Comparison of ENCODE assay signal across 32 cellular contexts in the genomic region with DNA sequence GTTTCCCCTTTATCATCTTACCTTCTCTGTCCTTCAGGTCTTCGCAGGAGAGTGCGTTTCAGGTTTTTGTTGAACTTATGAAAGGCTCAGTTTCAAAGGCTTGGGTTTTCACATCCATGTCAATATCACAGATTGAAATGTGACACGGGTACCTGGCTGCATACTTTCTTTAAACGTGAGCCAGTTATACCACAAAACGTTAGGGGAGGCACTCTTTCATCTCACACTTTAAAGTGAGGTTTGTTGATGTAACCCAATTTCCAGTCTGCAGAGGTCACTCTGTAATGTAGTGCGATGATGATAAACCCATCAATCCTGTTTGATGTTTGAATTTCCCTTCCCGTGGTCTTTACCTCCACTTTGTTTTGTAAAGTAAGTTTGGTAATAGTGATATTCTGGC.
"Had no signal": no experiment of that assay in that cellular context is flagged by ENCODE, and none has a peak within 500 bp of the region (broad histone marks: within the 10 kb centered on the region; RNA-seq: fewer than 3 reads in every experiment).

No MANE protein-coding gene starts in this region.

- H3K4me3 Mint-ChIP-seq: activated B cell treated with CpG ODN at 0.5 μM for 24 hours; activated CD4-positive, alpha-beta memory T cell treated with anti-CD3 and anti-CD28 coated beads for 36 hours; activated CD4-positive, alpha-beta T cell treated with anti-CD3 and anti-CD28 coated beads, Interleukin-2, amount 10 ng/mL, durations not matched to agents 7 days and 5 days; activated CD8-positive, alpha-beta T cell treated with anti-CD3 and anti-CD28 coated beads for 36 hours; activated naive CD4-positive, alpha-beta T cell treated with anti-CD3 and anti-CD28 coated beads for 36 hours; activated naive CD8-positive, alpha-beta T cell treated with anti-CD3 and anti-CD28 coated beads for 36 hours; activated T-cell treated with anti-CD3 and anti-CD28 coated beads, Interleukin-2, amount 50 U/mL, for 4 hours; activated T-cell treated with anti-CD3 and anti-CD28 coated beads, Interleukin-2, amount 50 U/mL, for 72 hours; activated T-helper 1 cell treated with anti-CD3 and anti-CD28 coated beads, Interleukin-12 subunit alpha, Interleukin-12 subunit beta, Interleukin-2, Interleukin-4 antibody, amounts not matched to agents 30 ng/mL and 10 ng/mL and 1 ng/mL, durations not matched to agents 14 hours and 24 hours and 36 hours; activated T-helper 17 cell treated with anti-CD3 and anti-CD28 coated beads, Interleukin-2, amount 50 U/mL, for 72 hours; T-helper 1 cell treated with Interleukin-12 subunit alpha and Interleukin-12 subunit beta and Interleukin-4 antibody, amounts not matched to agents 30 μg/mL and 1 μg/mL, for 36 hours; T-helper 2 cell treated with Interferon-gamma antibody and Interleukin-4, amounts not matched to agents 5 μg/mL and 100 μg/mL, for 36 hours had no signal

- H3K36me3 Mint-ChIP-seq: activated CD4-positive, alpha-beta memory T cell treated with anti-CD3 and anti-CD28 coated beads for 36 hours; activated naive CD4-positive, alpha-beta T cell treated with anti-CD3 and anti-CD28 coated beads, Interleukin-2, amount 50 U/mL, for 72 hours; activated naive CD8-positive, alpha-beta T cell treated with anti-CD3 and anti-CD28 coated beads for 36 hours had no signal

- H3K27me3 Mint-ChIP-seq: activated CD4-positive, alpha-beta memory T cell treated with anti-CD3 and anti-CD28 coated beads for 36 hours; activated T-helper 17 cell treated with anti-CD3 and anti-CD28 coated beads, Interleukin-2, amount 50 U/mL, for 72 hours had no signal

- H3K4me3 ChIP-seq: adrenal gland, body of pancreas, breast epithelium had no signal

- ATAC-seq: activated CD8-positive, alpha-beta T cell treated with anti-CD3 and anti-CD28 coated beads for 36 hours; activated naive CD4-positive, alpha-beta T cell treated with anti-CD3 and anti-CD28 coated beads, Interleukin-2, amount 50 U/mL, for 72 hours; activated T-cell treated with anti-CD3 and anti-CD28 coated beads, Interleukin-2, amount 50 U/mL, for 4 hours; activated T-cell treated with anti-CD3 and anti-CD28 coated beads, Interleukin-2, amount 50 U/mL, for 72 hours; activated T-helper 17 cell treated with anti-CD3 and anti-CD28 coated beads, Interleukin-2, amount 50 U/mL, for 72 hours; body of pancreas had no signal

- H3K4me1 Mint-ChIP-seq: activated B cell treated with CpG ODN at 0.5 μM for 24 hours; activated T-helper 17 cell treated with anti-CD3 and anti-CD28 coated beads, Interleukin-2, amount 50 U/mL, for 72 hours had no signal

- H3K27ac Mint-ChIP-seq: activated B cell treated with CpG ODN at 0.5 μM for 24 hours; activated CD4-positive, alpha-beta memory T cell treated with anti-CD3 and anti-CD28 coated beads for 36 hours; activated CD4-positive, alpha-beta T cell treated with anti-CD3 and anti-CD28 coated beads, Interleukin-2, amount 10 ng/mL, durations not matched to agents 7 days and 5 days; activated CD8-positive, alpha-beta T cell treated with anti-CD3 and anti-CD28 coated beads for 36 hours; activated naive CD4-positive, alpha-beta T cell treated with anti-CD3 and anti-CD28 coated beads for 36 hours; activated naive CD4-positive, alpha-beta T cell treated with anti-CD3 and anti-CD28 coated beads, Interleukin-2, amount 50 U/mL, for 72 hours; activated naive CD8-positive, alpha-beta T cell treated with anti-CD3 and anti-CD28 coated beads for 36 hours; activated T-cell treated with anti-CD3 and anti-CD28 coated beads, Interleukin-2, amount 50 U/mL, for 72 hours; activated T-helper 1 cell treated with anti-CD3 and anti-CD28 coated beads, Interleukin-12 subunit alpha, Interleukin-12 subunit beta, Interleukin-2, Interleukin-4 antibody, amounts not matched to agents 30 ng/mL and 10 ng/mL and 1 ng/mL, durations not matched to agents 14 hours and 24 hours and 36 hours; activated T-helper 17 cell treated with anti-CD3 and anti-CD28 coated beads, Interleukin-2, amount 50 U/mL, for 72 hours; T-helper 1 cell treated with Interleukin-12 subunit alpha and Interleukin-12 subunit beta and Interleukin-4 antibody, amounts not matched to agents 30 μg/mL and 1 μg/mL, for 36 hours; T-helper 2 cell treated with Interferon-gamma antibody and Interleukin-4, amounts not matched to agents 5 μg/mL and 100 μg/mL, for 36 hours had no signal

- H3K9me3 Mint-ChIP-seq: activated B cell treated with CpG ODN at 0.5 μM for 24 hours; activated CD4-positive, alpha-beta T cell treated with anti-CD3 and anti-CD28 coated beads, Interleukin-2, amount 10 ng/mL, durations not matched to agents 7 days and 5 days; activated CD8-positive, alpha-beta T cell treated with anti-CD3 and anti-CD28 coated beads for 36 hours; activated naive CD4-positive, alpha-beta T cell treated with anti-CD3 and anti-CD28 coated beads for 36 hours; activated naive CD4-positive, alpha-beta T cell treated with anti-CD3 and anti-CD28 coated beads, Interleukin-2, amount 50 U/mL, for 72 hours; activated naive CD8-positive, alpha-beta T cell treated with anti-CD3 and anti-CD28 coated beads for 36 hours; activated T-cell treated with anti-CD3 and anti-CD28 coated beads, Interleukin-2, amount 50 U/mL, for 4 hours; activated T-helper 1 cell treated with anti-CD3 and anti-CD28 coated beads, Interleukin-12 subunit alpha, Interleukin-12 subunit beta, Interleukin-2, Interleukin-4 antibody, amounts not matched to agents 30 ng/mL and 10 ng/mL and 1 ng/mL, durations not matched to agents 14 hours and 24 hours and 36 hours; T-helper 1 cell treated with Interleukin-12 subunit alpha and Interleukin-12 subunit beta and Interleukin-4 antibody, amounts not matched to agents 30 μg/mL and 1 μg/mL, for 36 hours; T-helper 2 cell treated with Interferon-gamma antibody and Interleukin-4, amounts not matched to agents 5 μg/mL and 100 μg/mL, for 36 hours had no signal

- H3K4me1 ChIP-seq: adrenal gland, body of pancreas, breast epithelium had no signal

- H3K27me3 ChIP-seq: adrenal gland, body of pancreas, brain microvascular endothelial cell, breast epithelium had no signal

- DNase-seq: activated B cell treated with CpG ODN at 0.5 μM for 24 hours; activated CD4-positive, alpha-beta memory T cell treated with anti-CD3 and anti-CD28 coated beads for 36 hours; activated CD4-positive, alpha-beta T cell treated with anti-CD3 and anti-CD28 coated beads for 4 hours; activated CD4-positive, alpha-beta T cell treated with anti-CD3 and anti-CD28 coated beads, Interleukin-2, amount 10 ng/mL, durations not matched to agents 7 days and 5 days; activated CD4-positive, CD25-positive, alpha-beta regulatory T cell treated with anti-CD3 and anti-CD28 coated beads, Interleukin-2, amount 50 U/mL, for 72 hours; activated CD8-positive, alpha-beta memory T cell treated with anti-CD3 and anti-CD28 coated beads, Interleukin-2, amount 50 U/mL, for 4 hours; activated CD8-positive, alpha-beta T cell treated with anti-CD3 and anti-CD28 coated beads for 36 hours; activated effector memory CD4-positive, alpha-beta T cell treated with anti-CD3 and anti-CD28 coated beads, Interleukin-2, amount 50 U/mL, for 16 hours; activated gamma-delta T cell treated with Interleukin-2 at 50 U/mL for 16 hours; activated naive CD4-positive, alpha-beta T cell; activated naive CD4-positive, alpha-beta T cell treated with anti-CD3 and anti-CD28 coated beads for 36 hours; activated naive CD4-positive, alpha-beta T cell treated with anti-CD3 and anti-CD28 coated beads, Interleukin-2, amount 50 U/mL, for 16 hours; activated naive CD8-positive, alpha-beta T cell treated with anti-CD3 and anti-CD28 coated beads for 36 hours; activated T-cell treated with anti-CD3 and anti-CD28 coated beads for 4 hours; activated T-cell treated with anti-CD3 and anti-CD28 coated beads, Interleukin-2, amount 50 U/mL, for 1 hour; activated T-cell treated with anti-CD3 and anti-CD28 coated beads, Interleukin-2, amount 50 U/mL, for 4 hours; activated T-cell treated with anti-CD3 and anti-CD28 coated beads, Interleukin-2, amount 50 U/mL, for 72 hours; adrenal gland; amniotic stem cell; aorta; body of pancreas; brain microvascular endothelial cell; central memory CD4-positive, alpha-beta T cell; T-helper 2 cell; T-helper 9 cell had no signal

- H3K9me3 ChIP-seq: adrenal gland, body of pancreas, breast epithelium had no signal

- H3K36me3 ChIP-seq: adrenal gland, brain microvascular endothelial cell, breast epithelium had no signal

- H3K27ac ChIP-seq: adrenal gland, body of pancreas, brain microvascular endothelial cell, breast epithelium, VCaP had no signal
